In the genomic region with DNA sequence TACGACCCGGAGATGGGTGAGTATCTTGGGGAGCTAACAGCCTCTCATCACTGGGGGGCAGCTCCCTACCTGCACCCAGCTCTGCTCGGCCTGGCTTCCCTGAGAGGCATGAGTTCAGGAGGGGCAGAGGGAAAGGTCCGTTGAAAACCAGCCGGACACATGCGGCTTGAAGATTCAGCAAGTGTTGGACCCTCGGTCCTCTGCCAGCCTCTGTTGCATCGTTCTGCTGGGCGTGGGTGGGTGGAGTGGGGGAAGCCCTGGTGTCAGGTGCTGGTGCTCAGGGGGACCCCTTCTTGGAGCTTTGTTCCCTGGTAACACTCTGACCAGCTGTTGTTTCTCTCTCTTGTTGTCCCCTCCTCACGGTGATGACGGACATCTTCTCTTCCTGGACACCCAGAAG, we compare ENCODE assay signal across 18 cellular contexts. TPM values are rescaled to one million over a fixed set of nuclear protein-coding genes. Genes with fewer than 3 reads are reported as not detected.
DNase-seq lines count a peak whose midpoint lies in the region; ATAC-seq and TF ChIP-seq lines count a peak whose summit lies in the region.
"Had no signal": no experiment of that assay in that cellular context is flagged by ENCODE, and none has a peak within 500 bp of the region (broad histone marks: within the 10 kb centered on the region; RNA-seq: fewer than 3 reads in every experiment).

No MANE protein-coding gene starts in this region.

- no peaks in the 10 kb centered on the region; the same call in 1 of the 2 replicates for H4K20me1 ChIP-seq in GM23338 (replicated peaks; ENCODE audit: insufficient read depth)

- POLR2A ChIA-PET in CD4-positive, alpha-beta memory T cell (lab: Charles Lee; ENCODE audit: partially characterized antibody) = no interaction called here

- no peaks in the 10 kb centered on the region for H3K9me2 ChIP-seq in GM23338 (ENCODE audit: insufficient read depth)

- DNase-seq in heart right ventricle (no peak), heart left ventricle (no peak), CD14-positive monocyte (ENCODE audit: low spot score) (peak; percentile 16), spleen (peak; percentile 49), GM23338 (ENCODE audit: low spot score) (no peak)
- DNase-seq in CD4-positive, alpha-beta memory T cell = no peak
- no peak for DNase-seq in activated CD4-positive, alpha-beta T cell treated with anti-CD3 and anti-CD28 coated beads for 48 hours
- DNase-seq: Calu3; CD8-positive, alpha-beta T cell; DMS79 treated with DMSO at 0.1 percent for 48 hours; GF-D8; GOT3; H7; HFFc6 had no signal

- H3K36me3 ChIP-seq in heart right ventricle (peaks cover 0 to 91% (median 24%) of the 10 kb centered on the region in 9 donors), heart left ventricle (peaks cover 0 to 93% (median 68%) of the 10 kb centered on the region in 9 donors), spleen (peaks cover 0 to 100% (median 64%) of the 10 kb centered on the region in 6 donors), GM23338 (ENCODE audit: insufficient read depth) (no peaks in the 10 kb centered on the region)
- no peaks in the 10 kb centered on the region for H3K36me3 ChIP-seq in CD4-positive, alpha-beta memory T cell (ENCODE audit: insufficient read depth, low read length)

- peak overlapping the region in 7 of 10 donors; percentile 8 to 68 (median 46) for H3K27ac ChIP-seq in heart right ventricle
- H3K27ac ChIP-seq in heart left ventricle = peak overlapping the region in 5 of 12 donors; percentile 49 to 66 (median 51)
- H3K27ac ChIP-seq in spleen = peak overlapping the region in 1 of 8 donors; percentile 33
- no peak overlapping the region for H3K27ac ChIP-seq in CD4-positive, alpha-beta memory T cell (ENCODE audit: low read depth, low read length)
- H3K27ac ChIP-seq in GM23338 (ENCODE audit: low read depth) = no peak overlapping the region
- H3K27ac ChIP-seq: C4-2B, HL-60 had no signal

- no peaks in the 10 kb centered on the region for H3K79me2 ChIP-seq in GM23338 (replicated peaks; ENCODE audit: insufficient read depth)

- H3K4me1 ChIP-seq in heart right ventricle = peaks cover 0 to 29% (median 17%) of the 10 kb centered on the region in 9 donors
- H3K4me1 ChIP-seq in heart left ventricle = peaks cover 0 to 23% (median 8%) of the 10 kb centered on the region in 12 donors
- H3K4me1 ChIP-seq in spleen = peaks cover 0 to 20% (median 8%) of the 10 kb centered on the region in 6 donors
- no peaks in the 10 kb centered on the region for H3K4me1 ChIP-seq in CD4-positive, alpha-beta memory T cell (ENCODE audit: insufficient read depth, low read length)
- H3K4me1 ChIP-seq in GM23338 (ENCODE audit: insufficient read depth) = no peaks in the 10 kb centered on the region

- H3K9me3 ChIP-seq in heart right ventricle (no peaks in the 10 kb centered on the region), heart left ventricle (no peaks in the 10 kb centered on the region), spleen (no peaks in the 10 kb centered on the region)
- H3K9me3 ChIP-seq in CD4-positive, alpha-beta memory T cell (ENCODE audit: control insufficient read depth in 1 of 2, low read length in 2 of 2) = no peaks in the 10 kb centered on the region

- TF ChIP-seq CTCF in heart right ventricle (IDR thresholded peaks at IDR 0.05) (no peak), heart left ventricle (IDR thresholded peaks at IDR 0.05) (no peak), CD14-positive monocyte (IDR thresholded peaks at IDR 0.05) (no peak), spleen (IDR thresholded peaks at IDR 0.05 in 8 of 11, conservative IDR thresholded peaks at IDR 0.05 in 3 of 11) (no peak), GM23338 (conservative IDR thresholded peaks at IDR 0.05; ENCODE audit: low read depth in 2 of 2) (no peak)

- 95% methylated on average over 11 of the region's 11 CpGs for WGBS in heart right ventricle, 2 donors
- 93 to 97% (median 94%) methylated on average over 11 of the region's 11 CpGs for WGBS in heart left ventricle, 4 donors
- WGBS in spleen, 5 donors = 94 to 97% (median 95%) methylated on average over 11 of the region's 11 CpGs

- ATAC-seq in heart right ventricle (no peak), heart left ventricle (no peak), GM23338 (no peak)
- ATAC-seq: CD8-positive, alpha-beta T cell; HCT116 had no signal

- H3K36me3 Mint-ChIP-seq in CD14-positive monocyte (peaks cover 34 to 58% of the 10 kb centered on the region in 2 donors), GM23338 (ENCODE audit: low read depth) (peaks cover 28% of the 10 kb centered on the region)
- H3K36me3 Mint-ChIP-seq in CD4-positive, alpha-beta memory T cell = no peaks in the 10 kb centered on the region

- H3K27ac Mint-ChIP-seq in CD14-positive monocyte = peak overlapping the region in 1 of 7 donors; percentile 17
- H3K27ac Mint-ChIP-seq in CD4-positive, alpha-beta memory T cell = no peak overlapping the region
- H3K27ac Mint-ChIP-seq in GM23338 = no peak overlapping the region
- H3K27ac Mint-ChIP-seq: B cell; CD8-positive, alpha-beta T cell; HFFc6 had no signal

- CTCF ChIA-PET in CD4-positive, alpha-beta memory T cell (lab: Charles Lee; ENCODE audit: partially characterized antibody) = no interaction called here

- H3K27me3 Mint-ChIP-seq in CD14-positive monocyte (ENCODE audit: low read depth in 3 of 3) = peaks cover 0 to 4% (median 0%) of the 10 kb centered on the region in 3 donors
- no peaks in the 10 kb centered on the region for H3K27me3 Mint-ChIP-seq in CD4-positive, alpha-beta memory T cell
- H3K27me3 Mint-ChIP-seq in GM23338 (ENCODE audit: insufficient read depth, low read depth, poor library complexity) = peaks cover 6% of the 10 kb centered on the region
- H3K27me3 Mint-ChIP-seq: B cell had no signal

- H3K27me3 ChIP-seq in heart right ventricle (no peaks in the 10 kb centered on the region), heart left ventricle (no peaks in the 10 kb centered on the region), spleen (replicated peaks in 1 of 7) (no peaks in the 10 kb centered on the region), GM23338 (ENCODE audit: insufficient read depth) (no peaks in the 10 kb centered on the region)
- no peaks in the 10 kb centered on the region for H3K27me3 ChIP-seq in CD4-positive, alpha-beta memory T cell (ENCODE audit: insufficient read depth, low read length)

- H3K4me1 Mint-ChIP-seq in CD14-positive monocyte = peaks cover 13% of the 10 kb centered on the region
- peaks cover 0 to 2% (median under 1%) of the 10 kb centered on the region in 4 donors for H3K4me1 Mint-ChIP-seq in CD4-positive, alpha-beta memory T cell
- H3K4me1 Mint-ChIP-seq in GM23338 = no peaks in the 10 kb centered on the region; the same call in 2 of the 3 replicates

- H3K4me3 Mint-ChIP-seq in CD14-positive monocyte (no peak overlapping the region), GM23338 (no peak overlapping the region)
- no peak overlapping the region for H3K4me3 Mint-ChIP-seq in CD4-positive, alpha-beta memory T cell
- H3K4me3 Mint-ChIP-seq: B cell; CD8-positive, alpha-beta T cell; HFFc6 had no signal

- TF ChIP-seq POLR2A in heart left ventricle (IDR thresholded peaks at IDR 0.05) (no peak), spleen (IDR thresholded peaks at IDR 0.05) (no peak)

- no peak overlapping the region for H2AFZ ChIP-seq in GM23338

- H3K9me3 Mint-ChIP-seq in CD14-positive monocyte = no peaks in the 10 kb centered on the region
- H3K9me3 Mint-ChIP-seq in CD4-positive, alpha-beta memory T cell = peaks cover 0 to 2% (median 0%) of the 10 kb centered on the region in 8 donors
- H3K9me3 Mint-ChIP-seq in GM23338 = no peaks in the 10 kb centered on the region
- H3K9me3 Mint-ChIP-seq: CD8-positive, alpha-beta T cell; HFFc6 had no signal

- no peak overlapping the region for H3K4me3 ChIP-seq in heart right ventricle
- H3K4me3 ChIP-seq in heart left ventricle = no peak overlapping the region
- H3K4me3 ChIP-seq in spleen = no peak overlapping the region
- H3K4me3 ChIP-seq in CD4-positive, alpha-beta memory T cell (ENCODE audit: low read length in 2 of 2) = no peak overlapping the region
- no peak overlapping the region for H3K4me3 ChIP-seq in GM23338

- intact Hi-C loops in heart right ventricle (cut with DNase I) = no loop called here
- intact Hi-C loops in heart left ventricle (cut with DNase I) = no loop called here
- intact Hi-C loops in CD14-positive monocyte (cut with micrococcal nuclease) = no loop called here
- intact Hi-C loops in spleen (cut with DNase I; ENCODE audit: low total_unique reads) = no loop called here
- intact Hi-C loops in CD4-positive, alpha-beta memory T cell (cut with micrococcal nuclease) = no loop called here

- no peaks in the 10 kb centered on the region for H3F3A ChIP-seq in GM23338 (replicated peaks; ENCODE audit: low read depth)

- no peak overlapping the region for H3K4me2 ChIP-seq in GM23338

TF ChIP-seq in GM23338, 12 proteins besides CTCF, POLR2A, EP300 and RAD21 (continues in another document):
- TF ChIP-seq NANOG (IDR thresholded peaks at IDR 0.05; ENCODE audit: borderline replicate concordance) (no peak), ZNF114 (CRISPR knock-in tag; IDR thresholded peaks at IDR 0.05) (no peak), EZH2 (IDR thresholded peaks at IDR 0.05; ENCODE audit: low read depth, unreplicated experiment) (no peak)

RNA-seq across cellular contexts. Expression of a gene that starts 20.9 kb away (rescaled TPM):
- total RNA-seq in heart right ventricle (10 to 100 TPM; 17.7 to 25.8 (median 20.2) TPM), heart left ventricle (10 to 100 TPM; 17.2 to 30.9 (median 21.7) TPM), spleen (10 to 100 TPM; 24.5 to 57.0 (median 38.3) TPM)
- polyA plus RNA-seq in heart right ventricle (10 to 100 TPM; 12.9 to 13.0 TPM), heart left ventricle (10 to 100 TPM; 12.3 to 18.3 TPM), CD14-positive monocyte (10 to 100 TPM; 11.4 to 11.8 TPM), spleen (10 to 100 TPM in 1 of 3 donors, 1 to 10 TPM in 2; 6.3 to 16.7 (median 8.9) TPM), GM23338 (2016; fragmentation: Nextera tagmentation; extraction: Ambion mirVana) (9.6 and 10.0 TPM in 2 replicates)
- 1 to 10 TPM; 3.5 to 3.7 TPM for total RNA-seq in CD4-positive, alpha-beta memory T cell
- polyA plus RNA-seq in CD4-positive, alpha-beta memory T cell = 1 to 10 TPM; 4.0 to 4.9 TPM
- total RNA-seq in GM23338 (2014; rRNA removed; shearing (Covaris generic)) = 16.0 and 22.1 TPM in 2 replicates

RNA-seq across cellular contexts. Expression of a gene that starts 48.7 kb away (rescaled TPM):
- 100 to 1,000 TPM; 167 to 495 (median 266) TPM for total RNA-seq in heart right ventricle
- polyA plus RNA-seq in heart right ventricle = 100 to 1,000 TPM; 136 to 242 TPM
- 100 to 1,000 TPM; 141 to 915 (median 310) TPM for total RNA-seq in heart left ventricle
- 100 to 1,000 TPM; 193 to 243 TPM for polyA plus RNA-seq in heart left ventricle
- polyA plus RNA-seq in CD14-positive monocyte = 10 to 100 TPM; 33.1 to 38.2 TPM
- 10 to 100 TPM; 31.0 to 44.7 (median 38.1) TPM for total RNA-seq in spleen
- 10 to 100 TPM; 44.9 to 59.4 (median 52.4) TPM for polyA plus RNA-seq in spleen
- total RNA-seq in CD4-positive, alpha-beta memory T cell = 10 to 100 TPM; 69.2 to 70.7 TPM
- 10 to 100 TPM; 43.5 to 49.4 TPM for polyA plus RNA-seq in CD4-positive, alpha-beta memory T cell
- 37.4 TPM in 2 replicates for total RNA-seq in GM23338 (2014; rRNA removed; shearing (Covaris generic))
- polyA plus RNA-seq in GM23338 (2016; fragmentation: Nextera tagmentation; extraction: Ambion mirVana) = 25.2 and 28.5 TPM in 2 replicates

Comparison
In these comparisons a context has a peak if more than half of its experiments do, and no peak if none do; other contexts are left out.
1. DNase-seq: peak in CD14-positive monocyte (single experiment) and spleen (single experiment); none in heart right ventricle (0 of 2), heart left ventricle (0 of 5), CD4-positive, alpha-beta memory T cell (0 of 5), GM23338 (single experiment) and activated CD4-positive, alpha-beta T cell treated with anti-CD3 and anti-CD28 coated beads for 48 hours (single experiment).
2. H3K27ac ChIP-seq: peak in heart right ventricle (7 of 10); none in CD4-positive, alpha-beta memory T cell (single experiment) and GM23338 (single experiment).